ENCODE assay signal across 12 cellular contexts in the genomic region with DNA sequence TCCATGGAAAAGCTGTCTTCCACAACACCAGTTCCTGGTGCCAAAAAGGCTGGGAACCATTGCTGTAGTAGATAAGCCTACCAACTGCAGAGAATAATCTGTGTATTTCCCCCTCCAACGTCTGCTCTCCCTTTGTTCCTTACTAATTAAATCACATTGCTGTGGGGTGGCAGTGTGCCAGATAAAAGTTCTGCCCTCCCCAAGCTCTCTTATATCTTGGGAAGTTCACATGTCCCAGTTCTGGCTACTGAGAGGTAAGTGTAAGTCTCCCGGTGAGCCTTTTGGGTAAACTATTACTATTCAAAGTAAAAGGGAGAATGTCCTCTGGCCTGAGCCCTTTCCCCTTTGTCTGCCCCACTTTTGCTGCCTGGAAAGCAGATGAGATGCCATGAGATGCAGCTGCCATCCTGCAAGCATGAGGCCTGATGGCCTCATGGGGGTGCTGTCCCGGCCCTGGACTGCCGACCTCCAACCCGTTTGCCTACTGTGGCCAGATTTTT. TPM values are rescaled to one million over a fixed set of nuclear protein-coding genes. Genes with fewer than 3 reads are reported as not detected.
DNase-seq lines count a peak whose midpoint lies in the region; ATAC-seq, FAIRE-seq and TF ChIP-seq lines count a peak whose summit lies in the region.
"Had no signal": no experiment of that assay in that cellular context is flagged by ENCODE, and none has a peak within 500 bp of the region (broad histone marks: within the 10 kb centered on the region; RNA-seq: fewer than 3 reads in every experiment).

No MANE protein-coding gene starts in this region.

- H3K4me2 ChIP-seq in astrocyte (ENCODE audit: low read length), result peak overlapping the region; percentile 16

- peak overlapping the region; percentile 14 for H3K9ac ChIP-seq in astrocyte (ENCODE audit: low read length)

- ATAC-seq in GM19463 (IDR thresholded peaks at IDR 0.05; ENCODE audit: unreplicated experiment) (no peak), HG02588 (IDR thresholded peaks at IDR 0.05; ENCODE audit: unreplicated experiment) (no peak)

- H2AFZ ChIP-seq in astrocyte (ENCODE audit: low read depth, low read length), result no peak overlapping the region

- FAIRE-seq in astrocyte (lab: Jason Lieb, UNC), result no peak

- peak; percentile 42 for DNase-seq in COR-L47 (lab: John Stamatoyannopoulos, UW)
- DNase-seq in HT-29 (ENCODE audit: low spot score), result peak; percentile 77
- peak; percentile 92 for DNase-seq in astrocyte (ENCODE audit: low read depth)
- DNase-seq in kidney glomerular epithelial cell (lab: John Stamatoyannopoulos, UW), result peak; percentile 74
- DNase-seq in G401 (ENCODE audit: low spot score), result no peak
- no peak for DNase-seq in GM20000 (ENCODE audit: low spot score)
- DNase-seq: CD4-positive, alpha-beta T cell; left ventricle myocardium inferior; NCI-H526 had no signal

- no peaks in the 10 kb centered on the region for H3K27me3 Mint-ChIP-seq in astrocyte (ENCODE audit: low read depth, unreplicated experiment)

- peaks cover 30% of the 10 kb centered on the region for H3K36me3 ChIP-seq in astrocyte (ENCODE audit: insufficient read depth, low read length)

- no peak overlapping the region for H3K4me3 Mint-ChIP-seq in astrocyte (ENCODE audit: unreplicated experiment)
- H3K4me3 Mint-ChIP-seq: activated T-helper 1 cell treated with anti-CD3 and anti-CD28 coated beads, Interleukin-12 subunit alpha, Interleukin-12 subunit beta, Interleukin-2, Interleukin-4 antibody, amounts not matched to agents 30 ng/mL and 10 ng/mL and 1 ng/mL, durations not matched to agents 14 hours and 24 hours and 36 hours; CD4-positive, alpha-beta T cell had no signal

- peak overlapping the region; percentile 54 for H3K27ac ChIP-seq in astrocyte (ENCODE audit: low read depth, low read length)
- H3K27ac ChIP-seq: left ventricle myocardium inferior had no signal

- no peak overlapping the region for H3K4me3 ChIP-seq in astrocyte (ENCODE audit: insufficient read depth, low read depth, low read length)
- H3K4me3 ChIP-seq: left ventricle myocardium inferior had no signal

- in situ Hi-C loops in G401 (cut with HindIII; ENCODE audit: low sequenced_read_pairs), result no loop called here

- TF ChIP-seq CTCF in astrocyte (IDR thresholded peaks at IDR 0.05; ENCODE audit: insufficient read depth, low read depth, low read length), result peak; percentile 26
- no peak for TF ChIP-seq CTCF in GM20000 (IDR thresholded peaks at IDR 0.05; ENCODE audit: extremely low read depth, missing control alignments)

- H4K20me1 ChIP-seq in astrocyte (ENCODE audit: insufficient read depth, low read length), result peaks cover 17% of the 10 kb centered on the region

- H3K9me3 ChIP-seq in astrocyte (ENCODE audit: insufficient read depth, low read depth, low read length), result no peaks in the 10 kb centered on the region
- H3K9me3 ChIP-seq: left ventricle myocardium inferior had no signal

- H3K27me3 ChIP-seq in astrocyte (ENCODE audit: insufficient read depth, low read length), result no peaks in the 10 kb centered on the region

- H3K9me3 Mint-ChIP-seq in astrocyte (ENCODE audit: unreplicated experiment), result no peaks in the 10 kb centered on the region
- H3K9me3 Mint-ChIP-seq: activated T-helper 1 cell treated with anti-CD3 and anti-CD28 coated beads, Interleukin-12 subunit alpha, Interleukin-12 subunit beta, Interleukin-2, Interleukin-4 antibody, amounts not matched to agents 30 ng/mL and 10 ng/mL and 1 ng/mL, durations not matched to agents 14 hours and 24 hours and 36 hours; CD4-positive, alpha-beta T cell had no signal

- peaks cover 73% of the 10 kb centered on the region for H3K4me1 ChIP-seq in astrocyte (ENCODE audit: insufficient read depth, low read length)

- H3K79me2 ChIP-seq in astrocyte (ENCODE audit: insufficient read depth, low read length), result peaks cover 32% of the 10 kb centered on the region

- peak overlapping the region; percentile 68 for H3K27ac Mint-ChIP-seq in astrocyte (ENCODE audit: unreplicated experiment)
- H3K27ac Mint-ChIP-seq: activated T-helper 1 cell treated with anti-CD3 and anti-CD28 coated beads, Interleukin-12 subunit alpha, Interleukin-12 subunit beta, Interleukin-2, Interleukin-4 antibody, amounts not matched to agents 30 ng/mL and 10 ng/mL and 1 ng/mL, durations not matched to agents 14 hours and 24 hours and 36 hours; CD4-positive, alpha-beta T cell had no signal

- peaks cover 8% of the 10 kb centered on the region for H3K36me3 Mint-ChIP-seq in astrocyte (ENCODE audit: low read depth, unreplicated experiment)

- H3K4me1 Mint-ChIP-seq in astrocyte (ENCODE audit: low read depth, unreplicated experiment), result peaks cover 84% of the 10 kb centered on the region

RNA-seq across cellular contexts. Expression of a gene that starts 14.7 kb away (rescaled TPM):
- 397 and 427 TPM in 2 replicates for total RNA-seq in HT-29 (2014; rRNA removed; shearing (Covaris generic))
- 363 and 389 TPM in 2 replicates for total RNA-seq in astrocyte
- 36.4 and 59.3 TPM in 2 replicates for total RNA-seq in G401 (2014; rRNA removed; shearing (Covaris generic))

RNA-seq across cellular contexts. Expression of a gene that starts 59.2 kb away (rescaled TPM):
- 224 and 238 TPM in 2 replicates for total RNA-seq in HT-29 (2014; rRNA removed; shearing (Covaris generic))
- total RNA-seq in astrocyte, result 96.3 and 99.3 TPM in 2 replicates
- total RNA-seq in G401 (2014; rRNA removed; shearing (Covaris generic)), result 661 and 662 TPM in 2 replicates

Comparison
In these comparisons a context has a peak if more than half of its experiments do, and no peak if none do; other contexts are left out.
1. DNase-seq: peak in COR-L47 (single experiment), HT-29 (single experiment), astrocyte (single experiment) and kidney glomerular epithelial cell (single experiment); none in G401 (single experiment) and GM20000 (single experiment).